Comparison of ENCODE assay signal across 16 cellular contexts in the genomic region with DNA sequence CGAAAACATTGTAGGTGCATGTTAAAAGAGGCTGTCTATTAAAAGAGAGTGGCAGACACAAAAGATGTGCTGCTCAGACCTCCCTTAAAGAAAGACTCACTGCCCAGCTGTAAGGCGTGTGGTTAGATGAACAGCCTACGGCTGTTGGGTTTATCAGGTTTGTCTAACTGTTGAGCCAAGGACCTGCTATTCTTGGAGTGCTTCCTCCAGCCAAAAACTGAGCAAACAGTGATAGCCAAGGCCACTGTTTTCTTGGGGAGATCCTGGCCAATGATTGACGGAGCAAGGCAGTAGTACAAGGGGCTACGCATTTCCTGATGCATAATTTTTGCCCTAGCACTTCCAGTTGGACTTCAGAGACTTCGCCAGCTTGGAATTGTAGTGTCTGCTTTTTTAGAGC. TPM values are rescaled to one million over a fixed set of nuclear protein-coding genes. Genes with fewer than 3 reads are reported as not detected.
DNase-seq lines count a peak whose midpoint lies in the region; ATAC-seq lines count a peak whose summit lies in the region.
"Had no signal": no experiment of that assay in that cellular context is flagged by ENCODE, and none has a peak within 500 bp of the region (broad histone marks: within the 10 kb centered on the region; RNA-seq: fewer than 3 reads in every experiment).

No MANE protein-coding gene starts in this region.

- H3K9me3 Mint-ChIP-seq in activated CD4-positive, alpha-beta T cell treated with anti-CD3 and anti-CD28 coated beads, Interleukin-2, amount 10 ng/mL, durations not matched to agents 7 days and 5 days: no peaks in the 10 kb centered on the region
- no peaks in the 10 kb centered on the region for H3K9me3 Mint-ChIP-seq in activated CD4-positive, alpha-beta memory T cell treated with anti-CD3 and anti-CD28 coated beads, Interleukin-2, amount 10 ng/mL, durations not matched to agents 7 days and 5 days

- H3K27me3 ChIP-seq in skeletal muscle tissue (ENCODE audit: control insufficient read depth in 3 of 3, insufficient read depth in 3 of 3, low read length in 3 of 3): no peaks in the 10 kb centered on the region
- H3K27me3 ChIP-seq: dorsolateral prefrontal cortex, upper lobe of right lung had no signal

- H3K27ac ChIP-seq in skeletal muscle tissue (ENCODE audit: low read depth, low read length): no peak overlapping the region
- H3K27ac ChIP-seq: upper lobe of right lung had no signal

- peak overlapping the region; percentile 97 for H3K4me3 Mint-ChIP-seq in activated CD4-positive, alpha-beta T cell treated with anti-CD3 and anti-CD28 coated beads, Interleukin-2, amount 10 ng/mL, durations not matched to agents 7 days and 5 days
- H3K4me3 Mint-ChIP-seq in activated CD4-positive, alpha-beta memory T cell treated with anti-CD3 and anti-CD28 coated beads, Interleukin-2, amount 10 ng/mL, durations not matched to agents 7 days and 5 days: peak overlapping the region; percentile 49

- peak overlapping the region; percentile 63 for H3K27ac Mint-ChIP-seq in activated CD4-positive, alpha-beta T cell treated with anti-CD3 and anti-CD28 coated beads, Interleukin-2, amount 10 ng/mL, durations not matched to agents 7 days and 5 days
- H3K27ac Mint-ChIP-seq in activated CD4-positive, alpha-beta memory T cell treated with anti-CD3 and anti-CD28 coated beads, Interleukin-2, amount 10 ng/mL, durations not matched to agents 7 days and 5 days: peak overlapping the region; percentile 45

- no peaks in the 10 kb centered on the region for H3K36me3 ChIP-seq in skeletal muscle tissue (ENCODE audit: control insufficient read depth in 3 of 3, insufficient read depth in 3 of 3, low read length in 3 of 3)
- H3K36me3 ChIP-seq: upper lobe of right lung had no signal

- H3K9ac ChIP-seq in skeletal muscle tissue (ENCODE audit: low read depth in 1 of 3, low read length in 3 of 3): peak overlapping the region in 2 of 3 donors; percentile 24 to 32

- peaks cover 10 to 27% (median 11%) of the 10 kb centered on the region in 3 donors for H3K4me1 ChIP-seq in skeletal muscle tissue (ENCODE audit: control insufficient read depth in 3 of 3, insufficient read depth in 3 of 3, low read length in 3 of 3)

- H3K4me3 ChIP-seq in skeletal muscle tissue (ENCODE audit: low read length in 3 of 3): no peak overlapping the region
- H3K4me3 ChIP-seq: upper lobe of right lung had no signal

- H3K27me3 Mint-ChIP-seq in activated CD4-positive, alpha-beta T cell treated with anti-CD3 and anti-CD28 coated beads, Interleukin-2, amount 10 ng/mL, durations not matched to agents 7 days and 5 days: peaks cover 4% of the 10 kb centered on the region
- peaks cover 7% of the 10 kb centered on the region for H3K27me3 Mint-ChIP-seq in activated CD4-positive, alpha-beta memory T cell treated with anti-CD3 and anti-CD28 coated beads, Interleukin-2, amount 10 ng/mL, durations not matched to agents 7 days and 5 days

- no peak for DNase-seq in activated CD4-positive, alpha-beta T cell treated with anti-CD3 and anti-CD28 coated beads, Interleukin-2, amount 10 ng/mL, durations not matched to agents 7 days and 5 days
- DNase-seq in activated CD4-positive, alpha-beta T cell treated with anti-CD3 and anti-CD28 coated beads for 1 hour: no peak
- no peak for DNase-seq in activated CD4-positive, alpha-beta memory T cell treated with anti-CD3 and anti-CD28 coated beads, Interleukin-2, amount 10 ng/mL, durations not matched to agents 7 days and 5 days
- DNase-seq in left ventricle myocardium superior: no peak
- no peak for DNase-seq in islet precursor cell
- no peak for DNase-seq in AG08395 (ENCODE audit: low spot score)
- no peak for DNase-seq in stimulated activated naive CD4-positive, alpha-beta T cell (lab: John Stamatoyannopoulos, UW)
- DNase-seq: ACHN; activated CD4-positive, alpha-beta T cell treated with anti-CD3 and anti-CD28 coated beads for 4 hours; DMS153; dorsolateral prefrontal cortex; NCI-H2029 treated with DMSO at 0.1 percent for 48 hours; NK-92 treated with Interleukin-12 subunit alpha and Interleukin-12 subunit beta, amount 100 ng/mL, for 24 hours; small intestine; upper lobe of right lung had no signal

- intact Hi-C loops in left ventricle myocardium superior (cut with micrococcal nuclease): loop anchor here (5.0 kb wide), 1 partner anchor 98 kb away; no protein-coding TSS in a partner anchor

- CTCF ChIA-PET in activated CD4-positive, alpha-beta T cell treated with anti-CD3 and anti-CD28 coated beads, Interleukin-2, amount 10 ng/mL, durations not matched to agents 7 days and 5 days (lab: Charles Lee): interaction anchor here (1.0 kb wide), 1 partner anchor 689 kb away, joined by 3 read pairs; no protein-coding TSS in a partner anchor
- CTCF ChIA-PET in activated CD4-positive, alpha-beta memory T cell treated with anti-CD3 and anti-CD28 coated beads, Interleukin-2, amount 10 ng/mL, durations not matched to agents 7 days and 5 days (lab: Charles Lee): no interaction called here

- H3K4me1 Mint-ChIP-seq in activated CD4-positive, alpha-beta T cell treated with anti-CD3 and anti-CD28 coated beads, Interleukin-2, amount 10 ng/mL, durations not matched to agents 7 days and 5 days: peaks cover 41% of the 10 kb centered on the region
- peaks cover 32% of the 10 kb centered on the region for H3K4me1 Mint-ChIP-seq in activated CD4-positive, alpha-beta memory T cell treated with anti-CD3 and anti-CD28 coated beads, Interleukin-2, amount 10 ng/mL, durations not matched to agents 7 days and 5 days

- POLR2A ChIA-PET in activated CD4-positive, alpha-beta T cell treated with anti-CD3 and anti-CD28 coated beads, Interleukin-2, amount 10 ng/mL, durations not matched to agents 7 days and 5 days (lab: Charles Lee): no interaction called here
- POLR2A ChIA-PET in activated CD4-positive, alpha-beta memory T cell treated with anti-CD3 and anti-CD28 coated beads, Interleukin-2, amount 10 ng/mL, durations not matched to agents 7 days and 5 days (lab: Charles Lee): interaction anchor here (0.5 to 3.2 kb wide), 3 partner anchors 41 to 133 kb away, joined by 3 to 15 read pairs (median 3); partner anchors contain the start of gene CCNT2

- peak; percentile 63 for ATAC-seq in left ventricle myocardium superior
- ATAC-seq: upper lobe of right lung had no signal

- H3K36me3 Mint-ChIP-seq in activated CD4-positive, alpha-beta T cell treated with anti-CD3 and anti-CD28 coated beads, Interleukin-2, amount 10 ng/mL, durations not matched to agents 7 days and 5 days (ENCODE audit: low read depth): peaks cover 18% of the 10 kb centered on the region
- H3K36me3 Mint-ChIP-seq in activated CD4-positive, alpha-beta memory T cell treated with anti-CD3 and anti-CD28 coated beads, Interleukin-2, amount 10 ng/mL, durations not matched to agents 7 days and 5 days (ENCODE audit: low read depth): peaks cover 13% of the 10 kb centered on the region

- no peaks in the 10 kb centered on the region for H3K9me3 ChIP-seq in skeletal muscle tissue (ENCODE audit: control insufficient read depth in 3 of 3, low read length in 3 of 3)
- H3K9me3 ChIP-seq: upper lobe of right lung had no signal

RNA-seq across cellular contexts. Expression of gene RAB3GAP1, which starts 1.4 kb away (rescaled TPM):
- total RNA-seq in activated CD4-positive, alpha-beta T cell treated with anti-CD3 and anti-CD28 coated beads, Interleukin-2, amount 10 ng/mL, durations not matched to agents 7 days and 5 days: 10 to 100 TPM; 21.1 to 22.8 TPM
- total RNA-seq in activated CD4-positive, alpha-beta memory T cell treated with anti-CD3 and anti-CD28 coated beads, Interleukin-2, amount 10 ng/mL, durations not matched to agents 7 days and 5 days: 10 to 100 TPM; 22.9 to 23.0 TPM
- total RNA-seq in left ventricle myocardium superior (53.2 TPM), skeletal muscle tissue (46.4 TPM)

RNA-seq across cellular contexts. Expression of gene MAP3K19, which starts 3.4 kb away (rescaled TPM):
- total RNA-seq in activated CD4-positive, alpha-beta T cell treated with anti-CD3 and anti-CD28 coated beads, Interleukin-2, amount 10 ng/mL, durations not matched to agents 7 days and 5 days: not detected
- total RNA-seq in activated CD4-positive, alpha-beta memory T cell treated with anti-CD3 and anti-CD28 coated beads, Interleukin-2, amount 10 ng/mL, durations not matched to agents 7 days and 5 days: not detected
- not detected for total RNA-seq in left ventricle myocardium superior
- total RNA-seq in skeletal muscle tissue: not detected
- total RNA-seq: upper lobe of right lung had no signal
